Comparison of ENCODE assay signal across 11 cellular contexts in genomic region chr17:1997587-1998425, GRCh38. TPM values are rescaled to one million over a fixed set of nuclear protein-coding genes. Genes with fewer than 3 reads are reported as not detected.
DNase-seq lines count a peak whose midpoint lies in the region; ATAC-seq and TF ChIP-seq lines count a peak whose summit lies in the region.
"Had no signal": no experiment of that assay in that cellular context is flagged by ENCODE, and none has a peak within 500 bp of the region (broad histone marks: within the 10 kb centered on the region; RNA-seq: fewer than 3 reads in every experiment).

No MANE protein-coding gene starts in this region.

- no peak for TF ChIP-seq POLR2A in HCT116 (IDR thresholded peaks at IDR 0.05; ENCODE audit: borderline replicate concordance, extremely low read depth, insufficient read depth, insufficient read length)
- peak in 1 of 2 donors; percentile 16 for TF ChIP-seq POLR2A in adrenal gland (IDR thresholded peaks at IDR 0.05)

- H3K27ac ChIP-seq in HCT116 (ENCODE audit: low read depth, low read length) (no peak overlapping the region), adrenal gland (peak overlapping the region in 3 of 5 donors; percentile 66 to 94 (median 93)), iPS-20b (ENCODE audit: low read length) (no peak overlapping the region), smooth muscle cell (ENCODE audit: low read depth) (no peak overlapping the region)
- H3K27ac ChIP-seq: KMS-11 had no signal

- CTCF ChIA-PET in HCT116 (lab: Charles Lee): no interaction called here

- H4K20me1 ChIP-seq in HCT116 (ENCODE audit: insufficient read depth) (no peaks in the 10 kb centered on the region), smooth muscle cell (ENCODE audit: low read depth) (no peaks in the 10 kb centered on the region)

- peaks cover 6% of the 10 kb centered on the region for H3F3A ChIP-seq in smooth muscle cell (ENCODE audit: low read depth)

- H3K4me1 ChIP-seq in HCT116 (ENCODE audit: control insufficient read depth in 1 of 2, insufficient read depth in 2 of 2, low read length in 2 of 2) (peaks cover 11 to 20% of the 10 kb centered on the region in 2 experiments; a peak in 3 of 4 replicates), adrenal gland (replicated peaks in 1 of 2) (peaks cover 41 to 60% of the 10 kb centered on the region in 2 donors), iPS-20b (ENCODE audit: insufficient read depth, low read length) (peaks cover 5% of the 10 kb centered on the region; the same call in 1 of the 2 replicates), smooth muscle cell (ENCODE audit: low read depth) (peaks cover 33% of the 10 kb centered on the region)

- H3K9me2 ChIP-seq in HCT116 (ENCODE audit: insufficient read depth): no peaks in the 10 kb centered on the region

- H3K9me3 ChIP-seq in HCT116 (ENCODE audit: control insufficient read depth in 1 of 2, insufficient read depth in 1 of 2, low read depth in 1 of 2, low read length in 2 of 2): no peaks in the 10 kb centered on the region
- no peaks in the 10 kb centered on the region for H3K9me3 ChIP-seq in adrenal gland (replicated peaks in 1 of 3)
- H3K9me3 ChIP-seq in iPS-20b (ENCODE audit: insufficient read depth, low read depth, low read length): no peaks in the 10 kb centered on the region
- no peaks in the 10 kb centered on the region for H3K9me3 ChIP-seq in smooth muscle cell (replicated peaks; ENCODE audit: low read depth)

- no peak overlapping the region for H2AFZ ChIP-seq in HCT116 (ENCODE audit: low read depth, low read length, poor library complexity, severe bottlenecking)
- H2AFZ ChIP-seq in smooth muscle cell (ENCODE audit: low read depth): peak overlapping the region; percentile 72

- H3K27me3 ChIP-seq in HCT116 (ENCODE audit: insufficient read depth, low read length) (no peaks in the 10 kb centered on the region), adrenal gland (no peaks in the 10 kb centered on the region), iPS-20b (ENCODE audit: insufficient read depth, low read length) (peaks cover 42% of the 10 kb centered on the region), smooth muscle cell (ENCODE audit: low read depth) (no peaks in the 10 kb centered on the region)

- ATAC-seq in HCT116: peak; percentile 46; the same call in 1 of the 2 replicates

- H3K4me2 ChIP-seq in HCT116 (ENCODE audit: low read length) (peak overlapping the region; percentile 27), smooth muscle cell (peak overlapping the region; percentile 86)
- H3K4me2 ChIP-seq: KMS-11 had no signal

- 25 to 46% (median 39%) methylated on average over 4 to 65 of the region's 65 CpGs for WGBS in adrenal gland, 4 donors
- 15% methylated on average over 39 of the region's 65 CpGs for WGBS in smooth muscle cell (ENCODE audit: low lambda C conversion rate)

- DNase-seq in HCT116 (ENCODE audit: low read depth, low spot score) (no peak), adrenal gland (peak in 6 of 7 donors; percentile 49 to 75 (median 62)), smooth muscle cell (lab: John Stamatoyannopoulos, UW; ENCODE audit: unreplicated experiment) (no peak), NCI-H128 (lab: John Stamatoyannopoulos, UW; ENCODE audit: unreplicated experiment) (no peak), putamen (ENCODE audit: low spot score) (no peak), NCI-H2107 (lab: John Stamatoyannopoulos, UW) (no peak)
- no peak for DNase-seq in activated CD4-positive, CD25-positive, alpha-beta regulatory T cell treated with anti-CD3 and anti-CD28 coated beads, Interleukin-2, amount 50 U/mL, for 72 hours
- DNase-seq: activated CD4-positive, alpha-beta T cell treated with anti-CD3 and anti-CD28 coated beads for 1 hour; foreskin melanocyte had no signal

- RAD21 ChIA-PET in HCT116 (lab: Charles Lee; ENCODE audit: low non-redundant PET in 1 of 2, low total read pairs in 2 of 2, uncharacterized antibody in 2 of 2, unreplicated experiment in 2 of 2): no interaction called here

- H3K4me3 ChIP-seq in HCT116 (replicated peaks in 1 of 2; ENCODE audit: low read depth in 1 of 2, low read length in 2 of 2) (no peak overlapping the region), adrenal gland (peak overlapping the region in 2 of 4 donors; percentile 9 to 62), iPS-20b (ENCODE audit: low read length) (peak overlapping the region; percentile 47; the same call in 1 of the 2 replicates), smooth muscle cell (peak overlapping the region; percentile 46)

- H3K9ac ChIP-seq in HCT116 (ENCODE audit: low read length) (no peak overlapping the region), iPS-20b (ENCODE audit: low read depth, low read length) (no peak overlapping the region), smooth muscle cell (ENCODE audit: low read depth) (no peak overlapping the region)
- H3K9ac ChIP-seq: KMS-11 had no signal

- intact Hi-C loops in HCT116 (cut with micrococcal nuclease): no loop called here
- intact Hi-C loops in adrenal gland (cut with DNase I): no loop called here

- H3K79me2 ChIP-seq in HCT116 (ENCODE audit: insufficient read depth, low read length) (no peaks in the 10 kb centered on the region), smooth muscle cell (ENCODE audit: low read depth) (no peaks in the 10 kb centered on the region)

- TF ChIP-seq CTCF in HCT116 (IDR thresholded peaks at IDR 0.05 in 2 of 3, conservative IDR thresholded peaks at IDR 0.05 in 1 of 3; ENCODE audit: borderline replicate concordance in 1 of 3, insufficient read depth in 1 of 3, low read depth in 2 of 3, low read length in 2 of 3) (no peak), adrenal gland (IDR thresholded peaks at IDR 0.05) (no peak), smooth muscle cell (IDR thresholded peaks at IDR 0.05; ENCODE audit: borderline replicate concordance, insufficient read depth, poor library complexity, severe bottlenecking) (no peak)

- no peaks in the 10 kb centered on the region for H3K36me3 ChIP-seq in HCT116 (ENCODE audit: control insufficient read depth in 1 of 2, insufficient read depth in 2 of 2, low read length in 2 of 2)
- no peaks in the 10 kb centered on the region for H3K36me3 ChIP-seq in adrenal gland (replicated peaks in 1 of 2)
- no peaks in the 10 kb centered on the region for H3K36me3 ChIP-seq in iPS-20b (ENCODE audit: insufficient read depth, low read depth, low read length)
- no peaks in the 10 kb centered on the region for H3K36me3 ChIP-seq in smooth muscle cell (ENCODE audit: low read depth)

- no TSS peak for BruUV-seq in HCT116 (replicated peaks; lab: Mats Ljungman, UMichigan)

- no peak for TF ChIP-seq RAD21 in HCT116 (IDR thresholded peaks at IDR 0.05; ENCODE audit: low read depth)

- POLR2A ChIA-PET in HCT116 (lab: Charles Lee): no interaction called here

TF ChIP-seq in HCT116, 20 proteins besides CTCF, POLR2A, EP300 and RAD21:
- no peak for TF ChIP-seq FOSL1 (IDR thresholded peaks at IDR 0.05; ENCODE audit: low read depth)

RNA-seq across cellular contexts. Expression of gene RTN4RL1, which starts 27.3 kb away (rescaled TPM):
- total RNA-seq in HCT116 (2021; ENCODE audit: unreplicated experiment) (3.7 TPM), adrenal gland (1 to 10 TPM; 5.1 to 9.4 (median 8.0) TPM), smooth muscle cell (not detected in 2 replicates)
- polyA plus RNA-seq in HCT116 (2012): 1.5 and 1.7 TPM in 2 replicates
- polyA plus RNA-seq in adrenal gland (1 to 10 TPM; 1.8 to 2.4 (median 1.9) TPM), smooth muscle cell (not detected in 2 replicates)

RNA-seq across cellular contexts. Expression of gene DPH1, which starts 32.1 kb away (rescaled TPM):
- 47.2 TPM for total RNA-seq in HCT116 (2021; ENCODE audit: unreplicated experiment)
- polyA plus RNA-seq in HCT116 (2012): 32.3 and 37.2 TPM in 2 replicates
- 10 to 100 TPM; 37.7 to 65.3 (median 57.7) TPM for total RNA-seq in adrenal gland
- 100 to 1,000 TPM in 1 of 3 donors, 10 to 100 TPM in 2; 34.3 to 100 (median 69.7) TPM for polyA plus RNA-seq in adrenal gland
- 15.9 and 18.1 TPM in 2 replicates for total RNA-seq in smooth muscle cell
- 33.6 and 46.6 TPM in 2 replicates for polyA plus RNA-seq in smooth muscle cell

RNA-seq across cellular contexts. Expression of gene OVCA2, which starts 44.0 kb away (rescaled TPM):
- 27.3 TPM for total RNA-seq in HCT116 (2021; ENCODE audit: unreplicated experiment)
- polyA plus RNA-seq in HCT116 (2012): 20.7 and 32.4 TPM in 2 replicates
- 10 to 100 TPM; 37.2 to 75.9 (median 55.6) TPM for total RNA-seq in adrenal gland
- polyA plus RNA-seq in adrenal gland: 100 to 1,000 TPM in 2 of 3 donors, 10 to 100 TPM in 1; 57.5 to 155 (median 102) TPM
- total RNA-seq in smooth muscle cell: 42.6 and 46.7 TPM in 2 replicates
- polyA plus RNA-seq in smooth muscle cell: 47.6 and 59.5 TPM in 2 replicates

RNA-seq across cellular contexts. Expression of gene HIC1, which starts 57.1 kb away (rescaled TPM):
- total RNA-seq in HCT116 (2021; ENCODE audit: unreplicated experiment) (0.64 TPM), adrenal gland (10 to 100 TPM in 7 of 8 donors, 1 to 10 TPM in 1; 9.8 to 61.8 (median 31.5) TPM), smooth muscle cell (2.6 and 2.9 TPM in 2 replicates)
- 0.21 and 0.52 TPM in 2 replicates for polyA plus RNA-seq in HCT116 (2012)
- polyA plus RNA-seq in adrenal gland (10 to 100 TPM in 1 of 3 donors, 1 to 10 TPM in 1, under 1 TPM in 1; 0.92 to 16.7 (median 7.7) TPM), smooth muscle cell (3.5 and 5.2 TPM in 2 replicates)

Comparison
In these comparisons a context has a peak if more than half of its experiments do, and no peak if none do; other contexts are left out.
1. DNase-seq: peak in adrenal gland (6 of 7); none in HCT116 (single experiment), smooth muscle cell (single experiment), NCI-H128 (single experiment), putamen (single experiment), activated CD4-positive, CD25-positive, alpha-beta regulatory T cell treated with anti-CD3 and anti-CD28 coated beads, Interleukin-2, amount 50 U/mL, for 72 hours (single experiment) and NCI-H2107 (single experiment).
2. H3K27ac ChIP-seq: peak in adrenal gland (3 of 5); none in HCT116 (single experiment), iPS-20b (single experiment) and smooth muscle cell (single experiment).
3. H3K4me3 ChIP-seq: peak in iPS-20b (single experiment) and smooth muscle cell (single experiment); none in HCT116 (0 of 2).